ENCODE assay signal across 1 cellular context in the genomic region with DNA sequence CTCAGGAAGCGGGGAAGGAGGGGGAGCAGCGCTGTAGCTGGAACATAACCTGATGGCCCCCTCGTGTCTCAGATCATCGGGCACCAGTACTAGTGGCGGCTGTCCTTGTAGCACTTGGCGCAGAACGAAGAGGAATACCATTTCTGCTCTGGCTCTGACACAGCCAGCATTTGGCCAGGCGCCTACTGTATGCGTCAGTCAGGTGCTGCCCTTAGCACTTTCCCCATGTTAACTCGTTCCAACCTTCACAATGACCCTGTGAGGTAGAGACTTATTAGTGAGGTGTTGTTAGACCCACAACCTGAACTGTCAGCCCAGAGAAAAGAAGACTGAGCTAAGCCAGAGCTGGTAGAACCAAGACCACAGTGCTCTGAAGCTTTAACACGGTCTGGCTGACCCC.
TF ChIP-seq lines count a peak whose summit lies in the region.

No MANE protein-coding gene starts in this region.

TF ChIP-seq in HepG2, 621 proteins besides CTCF, POLR2A, EP300 and RAD21 (continued from another document):
- TF ChIP-seq, protein P1, sequence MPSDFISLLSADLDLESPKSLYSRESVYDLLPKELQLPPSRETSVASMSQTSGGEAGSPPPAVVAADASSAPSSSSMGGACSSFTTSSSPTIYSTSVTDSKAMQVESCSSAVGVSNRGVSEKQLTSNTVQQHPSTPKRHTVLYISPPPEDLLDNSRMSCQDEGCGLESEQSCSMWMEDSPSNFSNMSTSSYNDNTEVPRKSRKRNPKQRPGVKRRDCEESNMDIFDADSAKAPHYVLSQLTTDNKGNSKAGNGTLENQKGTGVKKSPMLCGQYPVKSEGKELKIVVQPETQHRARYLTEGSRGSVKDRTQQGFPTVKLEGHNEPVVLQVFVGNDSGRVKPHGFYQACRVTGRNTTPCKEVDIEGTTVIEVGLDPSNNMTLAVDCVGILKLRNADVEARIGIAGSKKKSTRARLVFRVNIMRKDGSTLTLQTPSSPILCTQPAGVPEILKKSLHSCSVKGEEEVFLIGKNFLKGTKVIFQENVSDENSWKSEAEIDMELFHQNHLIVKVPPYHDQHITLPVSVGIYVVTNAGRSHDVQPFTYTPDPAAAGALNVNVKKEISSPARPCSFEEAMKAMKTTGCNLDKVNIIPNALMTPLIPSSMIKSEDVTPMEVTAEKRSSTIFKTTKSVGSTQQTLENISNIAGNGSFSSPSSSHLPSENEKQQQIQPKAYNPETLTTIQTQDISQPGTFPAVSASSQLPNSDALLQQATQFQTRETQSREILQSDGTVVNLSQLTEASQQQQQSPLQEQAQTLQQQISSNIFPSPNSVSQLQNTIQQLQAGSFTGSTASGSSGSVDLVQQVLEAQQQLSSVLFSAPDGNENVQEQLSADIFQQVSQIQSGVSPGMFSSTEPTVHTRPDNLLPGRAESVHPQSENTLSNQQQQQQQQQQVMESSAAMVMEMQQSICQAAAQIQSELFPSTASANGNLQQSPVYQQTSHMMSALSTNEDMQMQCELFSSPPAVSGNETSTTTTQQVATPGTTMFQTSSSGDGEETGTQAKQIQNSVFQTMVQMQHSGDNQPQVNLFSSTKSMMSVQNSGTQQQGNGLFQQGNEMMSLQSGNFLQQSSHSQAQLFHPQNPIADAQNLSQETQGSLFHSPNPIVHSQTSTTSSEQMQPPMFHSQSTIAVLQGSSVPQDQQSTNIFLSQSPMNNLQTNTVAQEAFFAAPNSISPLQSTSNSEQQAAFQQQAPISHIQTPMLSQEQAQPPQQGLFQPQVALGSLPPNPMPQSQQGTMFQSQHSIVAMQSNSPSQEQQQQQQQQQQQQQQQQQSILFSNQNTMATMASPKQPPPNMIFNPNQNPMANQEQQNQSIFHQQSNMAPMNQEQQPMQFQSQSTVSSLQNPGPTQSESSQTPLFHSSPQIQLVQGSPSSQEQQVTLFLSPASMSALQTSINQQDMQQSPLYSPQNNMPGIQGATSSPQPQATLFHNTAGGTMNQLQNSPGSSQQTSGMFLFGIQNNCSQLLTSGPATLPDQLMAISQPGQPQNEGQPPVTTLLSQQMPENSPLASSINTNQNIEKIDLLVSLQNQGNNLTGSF (CRISPR knock-in tag; IDR thresholded peaks at IDR 0.05): no peak
TF ChIP-seq in HepG2: peak in this region for 0.
